In genomic region chr2:27502149-27502548, GRCh38 we compare ENCODE assay signal across 1 cellular context.
TF ChIP-seq lines count a peak whose summit lies in the region.

No MANE protein-coding gene starts in this region.

TF ChIP-seq in IMR-90, 13 proteins besides CTCF, POLR2A, EP300 and RAD21:
- no peak for TF ChIP-seq ELK1 (IDR thresholded peaks at IDR 0.05; ENCODE audit: borderline replicate concordance, low read depth, low read length)
- TF ChIP-seq CHD1 (IDR thresholded peaks at IDR 0.05; ENCODE audit: low read depth, low read length), result no peak
- no peak for TF ChIP-seq BHLHE40 (IDR thresholded peaks at IDR 0.05; ENCODE audit: low read depth, low read length)
- TF ChIP-seq NFE2L2 (IDR thresholded peaks at IDR 0.05; ENCODE audit: low read depth, low read length), result no peak
- TF ChIP-seq FOS (IDR thresholded peaks at IDR 0.05; ENCODE audit: low read depth, low read length), result no peak
- TF ChIP-seq MAZ (IDR thresholded peaks at IDR 0.05; ENCODE audit: borderline replicate concordance, low read depth, low read length), result no peak
- TF ChIP-seq USF2 (IDR thresholded peaks at IDR 0.05; ENCODE audit: low read depth, low read length), result no peak
